ENCODE assay signal across 1 cellular context in the genomic region with DNA sequence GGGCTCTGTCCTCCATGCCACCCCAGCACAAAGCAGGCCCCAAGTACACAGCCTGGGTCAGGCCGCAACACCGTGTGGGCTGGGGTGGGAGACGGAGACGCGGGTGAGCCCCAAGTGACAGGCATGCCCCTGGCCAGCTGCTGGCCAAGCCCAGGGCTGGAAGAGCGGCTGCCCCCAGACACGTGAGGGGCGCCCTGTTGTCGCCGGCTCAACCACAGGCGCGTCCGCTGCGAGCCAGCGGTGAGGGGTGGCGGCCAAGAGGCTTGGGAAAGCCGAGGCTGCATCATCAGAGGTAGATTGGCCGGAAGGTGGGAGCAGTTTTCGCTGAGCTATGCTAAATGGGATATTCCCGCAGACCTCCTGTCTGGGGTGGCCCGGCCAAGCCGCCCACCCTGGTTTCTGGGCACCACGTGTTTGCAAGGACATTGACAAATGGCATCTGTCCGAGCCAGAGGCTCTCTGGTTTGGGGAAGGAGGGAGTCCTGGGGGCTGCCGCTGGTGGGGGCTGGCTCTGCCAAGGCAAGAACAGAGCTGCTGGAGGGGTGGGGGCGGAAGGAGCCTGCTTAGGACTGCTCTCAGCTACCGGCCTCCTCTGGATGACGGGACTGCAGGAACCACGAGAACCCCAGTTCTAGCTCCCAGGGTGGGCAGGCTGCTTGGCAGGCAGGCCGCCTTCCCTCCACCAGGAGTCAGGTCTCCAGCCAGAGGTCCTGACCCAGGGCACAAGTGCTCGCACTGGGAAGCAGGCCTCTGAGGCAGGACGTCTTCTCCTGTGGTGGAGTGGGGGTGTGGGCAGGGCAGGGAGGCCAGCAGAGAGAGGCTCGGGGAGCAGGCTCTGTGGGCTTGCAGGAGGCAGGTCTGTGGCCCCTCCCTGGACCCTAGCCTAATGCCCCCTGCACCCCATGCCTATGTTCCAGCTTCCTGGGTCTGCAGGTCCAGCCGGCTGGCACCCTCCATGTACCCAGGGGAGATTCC.
A peak's percentile ranks its signal among the peaks of the same experiment; 100 is the strongest.
TF ChIP-seq lines count a peak whose summit lies in the region.

No MANE protein-coding gene starts in this region.

TF ChIP-seq in IMR-90, 13 proteins besides CTCF, POLR2A, EP300 and RAD21:
- TF ChIP-seq SMC3 (IDR thresholded peaks at IDR 0.05; ENCODE audit: low read depth, low read length) (no peak), FOS (IDR thresholded peaks at IDR 0.05; ENCODE audit: low read depth, low read length) (no peak), NFE2L2 (IDR thresholded peaks at IDR 0.05; ENCODE audit: low read depth, low read length) (no peak), MAFK (IDR thresholded peaks at IDR 0.05; ENCODE audit: low read depth, low read length) (peak; percentile 61)
